Comparison of ENCODE assay signal across 1 cellular context in the genomic region with DNA sequence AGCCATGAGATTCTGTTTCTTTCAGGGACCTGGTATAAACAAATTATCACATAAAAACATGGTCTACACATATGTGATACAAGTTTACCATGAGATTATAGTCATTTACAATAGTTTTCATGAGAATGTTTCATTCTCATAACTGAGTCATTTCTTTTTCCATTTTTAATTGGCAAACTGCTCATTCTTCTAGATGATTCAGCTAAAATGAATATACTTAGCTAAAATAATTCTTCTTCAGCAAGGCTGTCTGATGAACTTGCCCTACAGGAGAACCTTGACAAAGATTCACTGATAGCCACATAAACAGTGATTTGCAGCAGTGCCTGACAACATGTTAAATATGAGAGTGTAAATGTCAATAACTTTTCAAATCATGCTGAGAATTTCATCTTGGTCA.
TF ChIP-seq lines count a peak whose summit lies in the region.

No MANE protein-coding gene starts in this region.

TF ChIP-seq in IMR-90, 13 proteins besides CTCF, POLR2A, EP300 and RAD21:
- TF ChIP-seq, protein P1, sequence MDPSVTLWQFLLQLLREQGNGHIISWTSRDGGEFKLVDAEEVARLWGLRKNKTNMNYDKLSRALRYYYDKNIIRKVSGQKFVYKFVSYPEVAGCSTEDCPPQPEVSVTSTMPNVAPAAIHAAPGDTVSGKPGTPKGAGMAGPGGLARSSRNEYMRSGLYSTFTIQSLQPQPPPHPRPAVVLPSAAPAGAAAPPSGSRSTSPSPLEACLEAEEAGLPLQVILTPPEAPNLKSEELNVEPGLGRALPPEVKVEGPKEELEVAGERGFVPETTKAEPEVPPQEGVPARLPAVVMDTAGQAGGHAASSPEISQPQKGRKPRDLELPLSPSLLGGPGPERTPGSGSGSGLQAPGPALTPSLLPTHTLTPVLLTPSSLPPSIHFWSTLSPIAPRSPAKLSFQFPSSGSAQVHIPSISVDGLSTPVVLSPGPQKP (IDR thresholded peaks at IDR 0.05; ENCODE audit: borderline replicate concordance, low read depth, low read length) = no peak
- TF ChIP-seq RCOR1 (IDR thresholded peaks at IDR 0.05; ENCODE audit: insufficient replicate concordance, low read length) (no peak), SMC3 (IDR thresholded peaks at IDR 0.05; ENCODE audit: low read depth, low read length) (no peak), MAFK (IDR thresholded peaks at IDR 0.05; ENCODE audit: low read depth, low read length) (peak; percentile 78), MXI1 (IDR thresholded peaks at IDR 0.05; ENCODE audit: borderline replicate concordance, low read depth, low read length) (no peak), BHLHE40 (IDR thresholded peaks at IDR 0.05; ENCODE audit: low read depth, low read length) (no peak), RFX5 (IDR thresholded peaks at IDR 0.05; ENCODE audit: low read depth, low read length) (no peak), MAZ (IDR thresholded peaks at IDR 0.05; ENCODE audit: borderline replicate concordance, low read depth, low read length) (no peak), CEBPB (IDR thresholded peaks at IDR 0.05; ENCODE audit: low read depth, low read length) (no peak), NFE2L2 (IDR thresholded peaks at IDR 0.05; ENCODE audit: low read depth, low read length) (peak; percentile 52), FOS (IDR thresholded peaks at IDR 0.05; ENCODE audit: low read depth, low read length) (no peak), CHD1 (IDR thresholded peaks at IDR 0.05; ENCODE audit: low read depth, low read length) (no peak)
- TF ChIP-seq, protein P2, sequence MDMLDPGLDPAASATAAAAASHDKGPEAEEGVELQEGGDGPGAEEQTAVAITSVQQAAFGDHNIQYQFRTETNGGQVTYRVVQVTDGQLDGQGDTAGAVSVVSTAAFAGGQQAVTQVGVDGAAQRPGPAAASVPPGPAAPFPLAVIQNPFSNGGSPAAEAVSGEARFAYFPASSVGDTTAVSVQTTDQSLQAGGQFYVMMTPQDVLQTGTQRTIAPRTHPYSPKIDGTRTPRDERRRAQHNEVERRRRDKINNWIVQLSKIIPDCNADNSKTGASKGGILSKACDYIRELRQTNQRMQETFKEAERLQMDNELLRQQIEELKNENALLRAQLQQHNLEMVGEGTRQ (IDR thresholded peaks at IDR 0.05; ENCODE audit: low read depth, low read length) = no peak
